In genomic region chr21:46188226-46189212, GRCh38 we compare ENCODE assay signal across 8 cellular contexts.
DNase-seq lines count a peak whose midpoint lies in the region; ATAC-seq and TF ChIP-seq lines count a peak whose summit lies in the region.

No MANE protein-coding gene starts in this region.

- H3K27ac ChIP-seq in brain microvascular endothelial cell (peak overlapping the region; percentile 32), substantia nigra (ENCODE audit: low read depth, low read length, poor library complexity, severe bottlenecking) (peak overlapping the region; percentile 95)

- H3K27me3 ChIP-seq in brain microvascular endothelial cell (replicated peaks): no peaks in the 10 kb centered on the region

- in situ Hi-C loops in brain microvascular endothelial cell (cut with HindIII; ENCODE audit: low pct_ligation_motif_present, low sequenced_read_pairs): no loop called here

- TF ChIP-seq CTCF in AG10803 (conservative IDR thresholded peaks at IDR 0.05; ENCODE audit: low read length): no peak; the same call in 1 of the 2 replicates
- TF ChIP-seq CTCF in brain microvascular endothelial cell (IDR thresholded peaks at IDR 0.05; ENCODE audit: low read depth, low read length, missing control alignments): no peak

- peaks cover 18% of the 10 kb centered on the region for H3K36me3 ChIP-seq in brain microvascular endothelial cell (replicated peaks)

- DNase-seq in AG10803 (ENCODE audit: low read depth) (peak; percentile 67), LoVo (ENCODE audit: low spot score) (peak; percentile 51), brain microvascular endothelial cell (peak; percentile 52), kidney glomerular epithelial cell (lab: John Stamatoyannopoulos, UW) (peak; percentile 3), substantia nigra (lab: John Stamatoyannopoulos, UW) (peak in 18 of 49 donors; percentile 18 to 76 (median 42)), NOMO-1 treated with dmso at 0.1 percent for 144 hours (lab: John Stamatoyannopoulos, UW; ENCODE audit: unreplicated experiment) (no peak)
- no peak for DNase-seq in activated CD4-positive, alpha-beta T cell treated with anti-CD3 and anti-CD28 coated beads, Interleukin-2, amount 50 U/mL, for 4 hours

- no peak overlapping the region for H3K4me3 ChIP-seq in AG10803 (ENCODE audit: low read length)
- no peak overlapping the region for H3K4me3 ChIP-seq in brain microvascular endothelial cell (ENCODE audit: low read depth, low read length)

- no peak for ATAC-seq in HG02759 (IDR thresholded peaks at IDR 0.05; ENCODE audit: unreplicated experiment)

Comparison
In these comparisons a context has a peak if more than half of its experiments do, and no peak if none do; other contexts are left out.
1. DNase-seq: peak in AG10803 (single experiment), LoVo (single experiment), brain microvascular endothelial cell (single experiment) and kidney glomerular epithelial cell (single experiment); none in NOMO-1 treated with dmso at 0.1 percent for 144 hours (single experiment) and activated CD4-positive, alpha-beta T cell treated with anti-CD3 and anti-CD28 coated beads, Interleukin-2, amount 50 U/mL, for 4 hours (0 of 2).